ENCODE assay signal across 16 cellular contexts in genomic region chr11:134577801-134578200, GRCh38.
DNase-seq lines count a peak whose midpoint lies in the region; ATAC-seq and TF ChIP-seq lines count a peak whose summit lies in the region.
"Had no signal": no experiment of that assay in that cellular context is flagged by ENCODE, and none has a peak within 500 bp of the region (broad histone marks: within the 10 kb centered on the region; RNA-seq: fewer than 3 reads in every experiment).

No MANE protein-coding gene starts in this region.

- TF ChIP-seq CTCF in right atrium auricular region (IDR thresholded peaks at IDR 0.05) (no peak), lung (IDR thresholded peaks at IDR 0.05; ENCODE audit: control extremely low read depth, extremely low read depth) (no peak), sigmoid colon (IDR thresholded peaks at IDR 0.05) (no peak)

- WGBS in lung, 2 donors = 72 to 84% methylated on average over 8 of the region's 8 CpGs
- WGBS in sigmoid colon, 2 donors = 80% methylated on average over 8 of the region's 8 CpGs

- no peaks in the 10 kb centered on the region for H3K36me3 ChIP-seq in right atrium auricular region
- H3K36me3 ChIP-seq in lung (ENCODE audit: control insufficient read depth in 2 of 2, insufficient read depth in 2 of 2, low read length in 2 of 2) = no peaks in the 10 kb centered on the region
- H3K36me3 ChIP-seq in sigmoid colon = no peaks in the 10 kb centered on the region
- H3K36me3 ChIP-seq: HAP-1 had no signal

- H3K4me1 ChIP-seq in right atrium auricular region = no peaks in the 10 kb centered on the region
- no peaks in the 10 kb centered on the region for H3K4me1 ChIP-seq in lung (ENCODE audit: control insufficient read depth in 2 of 2, insufficient read depth in 2 of 2, low read length in 2 of 2)
- H3K4me1 ChIP-seq in sigmoid colon = no peaks in the 10 kb centered on the region
- H3K4me1 ChIP-seq: A549, HAP-1 had no signal

- TF ChIP-seq POLR2A in sigmoid colon (IDR thresholded peaks at IDR 0.05) = no peak

- ATAC-seq in left ventricle myocardium superior = no peak
- no peak for ATAC-seq in lung (ENCODE audit: insufficient read depth, low FRiP score)
- no peak for ATAC-seq in HG02840 (IDR thresholded peaks at IDR 0.05; ENCODE audit: low FRiP score, unreplicated experiment)
- ATAC-seq: A549 had no signal

- H3K27me3 ChIP-seq in right atrium auricular region = no peaks in the 10 kb centered on the region
- no peaks in the 10 kb centered on the region for H3K27me3 ChIP-seq in lung (ENCODE audit: control insufficient read depth, insufficient read depth)
- peaks cover 0 to 3% (median 0%) of the 10 kb centered on the region in 3 donors for H3K27me3 ChIP-seq in sigmoid colon

- TF ChIP-seq EP300 in sigmoid colon (IDR thresholded peaks at IDR 0.05) = no peak

- DNase-seq in right atrium auricular region (ENCODE audit: low spot score) (peak; percentile 9), left ventricle myocardium superior (no peak), lung (ENCODE audit: low spot score) (peak; percentile 20), sigmoid colon (peak; percentile 32), LoVo (ENCODE audit: low spot score) (no peak), NCI-H146 (lab: John Stamatoyannopoulos, UW) (no peak)
- DNase-seq: AML-193; CD4-positive, alpha-beta T cell; DMS79; GDM1 had no signal

- H3K27ac ChIP-seq in right atrium auricular region (no peak overlapping the region), lung (ENCODE audit: low read depth in 1 of 2, low read length in 1 of 2) (no peak overlapping the region), sigmoid colon (no peak overlapping the region)
- H3K27ac ChIP-seq: 22Rv1, A549, C4-2B had no signal

- H3K4me3 ChIP-seq in right atrium auricular region (no peak overlapping the region), lung (no peak overlapping the region), sigmoid colon (no peak overlapping the region)
- H3K4me3 ChIP-seq: A549, HAP-1 had no signal

- intact Hi-C loops in left ventricle myocardium superior (cut with micrococcal nuclease) = no loop called here
- intact Hi-C loops in sigmoid colon (cut with DNase I) = no loop called here

- H3K9me3 ChIP-seq in right atrium auricular region = no peaks in the 10 kb centered on the region
- peaks cover 0 to 5% of the 10 kb centered on the region in 2 donors for H3K9me3 ChIP-seq in lung (ENCODE audit: control insufficient read depth in 2 of 2, insufficient read depth in 1 of 2, low read length in 1 of 2)
- H3K9me3 ChIP-seq in sigmoid colon = no peaks in the 10 kb centered on the region
- H3K9me3 ChIP-seq: A549, Caco-2, HAP-1 had no signal

Comparison
In these comparisons a context has a peak if more than half of its experiments do, and no peak if none do; other contexts are left out.
1. DNase-seq: peak in right atrium auricular region (single experiment), lung (single experiment) and sigmoid colon (single experiment); none in left ventricle myocardium superior (single experiment), LoVo (single experiment) and NCI-H146 (single experiment).